Comparison of ENCODE assay signal across 10 cellular contexts in the genomic region with DNA sequence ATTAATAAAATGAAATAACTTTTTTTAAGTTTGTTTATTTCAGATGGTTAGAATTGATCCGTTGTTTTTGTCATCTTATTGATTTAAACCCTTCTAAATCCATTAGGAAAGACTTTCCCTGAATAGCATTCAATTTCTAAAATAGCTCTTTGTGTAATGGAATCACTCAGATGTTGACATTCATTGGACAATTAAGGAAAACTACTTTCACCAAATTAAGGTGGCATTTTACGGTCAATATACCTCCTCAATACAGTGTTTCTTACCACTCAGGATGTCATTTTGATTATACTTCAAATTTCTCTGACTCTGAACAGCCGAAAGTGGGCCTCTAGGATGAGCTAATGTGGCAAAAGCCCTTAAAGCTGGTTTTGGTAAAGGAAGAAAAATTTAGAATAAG. TPM values are rescaled to one million over a fixed set of nuclear protein-coding genes. Genes with fewer than 3 reads are reported as not detected.
DNase-seq lines count a peak whose midpoint lies in the region; TF ChIP-seq lines count a peak whose summit lies in the region.
"Had no signal": no experiment of that assay in that cellular context is flagged by ENCODE, and none has a peak within 500 bp of the region (broad histone marks: within the 10 kb centered on the region; RNA-seq: fewer than 3 reads in every experiment).

No MANE protein-coding gene starts in this region.

- H3K4me3 Mint-ChIP-seq in IgD-negative memory B cell, result peak overlapping the region; percentile 93 to 96 (median 94)
- H3K4me3 Mint-ChIP-seq in mesothelial cell of epicardium, result peak overlapping the region; percentile 97

- H3K27me3 ChIP-seq in BJ (ENCODE audit: control insufficient read depth, insufficient read depth, low read length), result no peaks in the 10 kb centered on the region
- H3K27me3 ChIP-seq in brain microvascular endothelial cell (replicated peaks), result no peaks in the 10 kb centered on the region

- POLR2A ChIA-PET in BJ (lab: Charles Lee), result interaction anchor here (3.3 kb wide), 1 partner anchor 10 kb away, joined by 31 read pairs; a partner anchor contains a TSS

- CTCF ChIA-PET in BJ (lab: Yijun Ruan, JAX), result interaction anchor here (1.2 to 1.4 kb wide), 2 partner anchors 9 to 30 kb away, joined by 3 to 4 read pairs; a partner anchor contains a TSS

- H3K4me3 ChIP-seq in BJ (ENCODE audit: low read depth, low read length) (peak overlapping the region; percentile 93), brain microvascular endothelial cell (ENCODE audit: low read depth, low read length) (peak overlapping the region; percentile 95)

- H3K9me3 Mint-ChIP-seq in IgD-negative memory B cell, result no peaks in the 10 kb centered on the region
- no peaks in the 10 kb centered on the region for H3K9me3 Mint-ChIP-seq in mesothelial cell of epicardium

- no peaks in the 10 kb centered on the region for H3K36me3 Mint-ChIP-seq in IgD-negative memory B cell
- H3K36me3 Mint-ChIP-seq in mesothelial cell of epicardium, result peaks cover 15% of the 10 kb centered on the region

- H3K36me3 ChIP-seq in BJ (ENCODE audit: control insufficient read depth, insufficient read depth, low read length), result peaks cover 2% of the 10 kb centered on the region; the same call in 1 of the 2 replicates
- H3K36me3 ChIP-seq in brain microvascular endothelial cell (replicated peaks), result peaks cover 11% of the 10 kb centered on the region

- H3K4me1 Mint-ChIP-seq in IgD-negative memory B cell (peaks cover 23 to 35% (median 31%) of the 10 kb centered on the region in 3 donors), mesothelial cell of epicardium (peaks cover 29% of the 10 kb centered on the region)

- no peak overlapping the region for H3K27ac ChIP-seq in brain microvascular endothelial cell

- DNase-seq in BJ (ENCODE audit: low read depth) (no peak), brain microvascular endothelial cell (no peak), mesothelial cell of epicardium (ENCODE audit: low spot score in 2 of 2, unreplicated experiment in 2 of 2) (no peak), NCI-H446 (lab: John Stamatoyannopoulos, UW) (no peak), NCI-H526 (lab: John Stamatoyannopoulos, UW) (no peak), EL (no peak), mucosa of gallbladder (ENCODE audit: low spot score) (no peak)
- DNase-seq: head of caudate nucleus; stimulated activated CD4-positive, alpha-beta T cell treated with anti-CD3 and anti-CD28 coated beads, Interleukin-4, amount 100 ng/mL, for 24 hours had no signal

- no peaks in the 10 kb centered on the region for H3K27me3 Mint-ChIP-seq in IgD-negative memory B cell
- H3K27me3 Mint-ChIP-seq in mesothelial cell of epicardium (ENCODE audit: low read depth), result no peaks in the 10 kb centered on the region

- in situ Hi-C loops in brain microvascular endothelial cell (cut with HindIII; ENCODE audit: low pct_ligation_motif_present, low sequenced_read_pairs), result no loop called here

- peak overlapping the region in 2 of 3 donors; percentile 92 to 96 for H3K27ac Mint-ChIP-seq in IgD-negative memory B cell
- peak overlapping the region; percentile 99 for H3K27ac Mint-ChIP-seq in mesothelial cell of epicardium

- no peak for TF ChIP-seq CTCF in BJ (IDR thresholded peaks at IDR 0.05; ENCODE audit: insufficient read depth, low read depth, low read length)
- TF ChIP-seq CTCF in brain microvascular endothelial cell (IDR thresholded peaks at IDR 0.05; ENCODE audit: low read depth, low read length, missing control alignments), result no peak
- TF ChIP-seq CTCF in mesothelial cell of epicardium (IDR thresholded peaks at IDR 0.05; ENCODE audit: unreplicated experiment), result no peak

RNA-seq across cellular contexts. Expression of a gene that starts 1.8 kb away (rescaled TPM):
- 178 and 258 TPM in 2 replicates for polyA plus RNA-seq in BJ (2011; rRNA removed)
- 214 and 260 TPM in 2 replicates for polyA minus RNA-seq in BJ (2011; rRNA and poly(A)+ RNA removed)
- polyA plus RNA-seq in IgD-negative memory B cell, result 142 TPM
- 124 to 130 TPM (median 124 TPM) in 3 replicates for total RNA-seq in mesothelial cell of epicardium
- total RNA-seq in mucosa of gallbladder, result 154 TPM

RNA-seq across cellular contexts. Expression of a gene that starts 9.4 kb away (rescaled TPM):
- 2,792 and 4,325 TPM in 2 replicates for polyA plus RNA-seq in BJ (2011; rRNA removed)
- polyA minus RNA-seq in BJ (2011; rRNA and poly(A)+ RNA removed), result 240 and 255 TPM in 2 replicates
- 3,520 TPM for polyA plus RNA-seq in IgD-negative memory B cell
- total RNA-seq in mesothelial cell of epicardium, result 1,664 to 1,782 TPM (median 1,739 TPM) in 3 replicates
- total RNA-seq in mucosa of gallbladder, result 899 TPM
